ENCODE assay signal across 22 cellular contexts in the genomic region with DNA sequence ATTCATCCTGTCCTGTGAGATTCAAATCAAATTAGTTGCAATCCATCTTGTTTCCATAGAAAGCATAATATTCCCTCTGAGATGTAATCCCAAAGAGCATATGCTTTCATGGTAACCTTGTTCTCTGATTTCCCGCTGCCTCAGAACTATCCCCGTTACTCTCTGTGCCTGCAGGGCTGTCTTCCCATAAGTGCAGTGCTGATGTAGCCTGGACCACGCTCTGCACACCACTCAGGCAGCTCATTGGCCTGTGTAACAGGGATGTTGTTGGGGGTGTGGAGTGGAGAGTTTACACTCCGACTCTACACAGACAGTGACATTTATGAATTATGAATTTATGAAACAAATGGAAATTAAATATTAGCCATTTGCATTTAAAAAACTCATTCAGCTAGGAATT.
"Had no signal": no experiment of that assay in that cellular context is flagged by ENCODE, and none has a peak within 500 bp of the region (broad histone marks: within the 10 kb centered on the region; RNA-seq: fewer than 3 reads in every experiment).

No MANE protein-coding gene starts in this region.

- DNase-seq: activated B cell treated with CpG ODN at 0.5 μM for 24 hours; activated CD4-positive, alpha-beta T cell treated with anti-CD3 and anti-CD28 coated beads for 48 hours; activated CD4-positive, alpha-beta T cell treated with anti-CD3 and anti-CD28 coated beads, Interleukin-2, amount 50 U/mL, for 1 hour; activated CD4-positive, alpha-beta T cell treated with anti-CD3 and anti-CD28 coated beads, Interleukin-2, amount 50 U/mL, for 48 hours; activated CD8-positive, alpha-beta memory T cell treated with anti-CD3 and anti-CD28 coated beads for 24 hours; activated CD8-positive, alpha-beta T cell treated with anti-CD3 and anti-CD28 coated beads for 36 hours; activated effector memory CD4-positive, alpha-beta T cell treated with Interleukin-2 at 50 U/mL for 16 hours; activated gamma-delta T cell treated with Interleukin-2 at 50 U/mL for 16 hours; activated naive CD4-positive, alpha-beta T cell treated with anti-CD3 and anti-CD28 coated beads, Interleukin-2, amount 50 U/mL, for 16 hours; activated naive CD4-positive, alpha-beta T cell treated with Interleukin-2 at 50 U/mL for 16 hours; activated T-cell treated with anti-CD3 and anti-CD28 coated beads, Interleukin-2, amount 50 U/mL, for 4 hours; amniotic stem cell; anterior cingulate cortex; brain microvascular endothelial cell; dorsolateral prefrontal cortex; effector memory CD4-positive, alpha-beta T cell; endodermal cell; foreskin fibroblast; head of caudate nucleus; T1000; WERI-Rb-1 had no signal

- H3K27me3 ChIP-seq: brain microvascular endothelial cell, dorsolateral prefrontal cortex had no signal

- H3K4me3 ChIP-seq: coronary artery, dorsolateral prefrontal cortex had no signal

- H3K36me3 ChIP-seq: brain microvascular endothelial cell, WERI-Rb-1 had no signal
